In genomic region chr10:79465341-79465740, GRCh38 we compare ENCODE assay signal across 8 cellular contexts. TPM values are rescaled to one million over a fixed set of nuclear protein-coding genes. Genes with fewer than 3 reads are reported as not detected.
"Had no signal": no experiment of that assay in that cellular context is flagged by ENCODE, and none has a peak within 500 bp of the region (broad histone marks: within the 10 kb centered on the region; RNA-seq: fewer than 3 reads in every experiment).

No MANE protein-coding gene starts in this region.

- H3K4me3 ChIP-seq: GM23248, K562 had no signal

- ATAC-seq: K562 had no signal

- H3K9ac ChIP-seq: GM23248 had no signal

- DNase-seq: GM23248, GOT3, H7, HCEC 1CT, IMR-90, KG1 had no signal

- H3K27ac ChIP-seq: GM23248 had no signal

RNA-seq across cellular contexts. Expression of gene ZCCHC24, which starts 19.9 kb away (rescaled TPM):
- total RNA-seq: HT-29 had no signal
